Comparison of ENCODE assay signal across 8 cellular contexts in genomic region chr18:23585897-23586248, GRCh38. TPM values are rescaled to one million over a fixed set of nuclear protein-coding genes. Genes with fewer than 3 reads are reported as not detected.
DNase-seq lines count a peak whose midpoint lies in the region; ATAC-seq, FAIRE-seq and TF ChIP-seq lines count a peak whose summit lies in the region.

No MANE protein-coding gene starts in this region.

- 0% methylated on average over 12 of the region's 14 CpGs for WGBS in mammary epithelial cell (ENCODE audit: low coverage, missing lambda C conversion rate)

- intact Hi-C loops in mammary epithelial cell (cut with micrococcal nuclease), result loop anchor here (1.0 to 10.0 kb wide), 5 partner anchors 20 to 451 kb away; partner anchors contain the start of gene CABLES1
- intact Hi-C loops in left colon (cut with DNase I, micrococcal nuclease), result loop anchor here in 1 of 2 donors (5.0 kb wide), 1 partner anchor 74 kb away; no protein-coding TSS in a partner anchor

- H3K9ac ChIP-seq in mammary epithelial cell (ENCODE audit: insufficient read depth, low read length), result peak overlapping the region; percentile 100

- CTCF ChIA-PET in mammary epithelial cell (lab: Charles Lee; ENCODE audit: low non-redundant PET), result interaction anchor here (0.8 kb wide), 1 partner anchor 117 kb away, joined by 4 read pairs; no protein-coding TSS in a partner anchor

- H3K4me1 ChIP-seq in mammary epithelial cell (ENCODE audit: insufficient read depth, low read length), result peaks cover 43% of the 10 kb centered on the region
- H3K4me1 ChIP-seq in muscle layer of duodenum (ENCODE audit: control insufficient read depth in 1 of 2, insufficient read depth in 2 of 2, low read length in 2 of 2), result peaks cover 10 to 25% of the 10 kb centered on the region in 2 donors

- ATAC-seq in HG03460 (IDR thresholded peaks at IDR 0.05; ENCODE audit: unreplicated experiment) (peak; percentile 19), left lobe of liver (no peak), left colon (no peak)

- H3K9me3 ChIP-seq in mammary epithelial cell (replicated peaks; ENCODE audit: insufficient read depth, low read length), result no peaks in the 10 kb centered on the region
- H3K9me3 ChIP-seq in muscle layer of duodenum (ENCODE audit: control insufficient read depth in 1 of 2, low read length in 2 of 2), result no peaks in the 10 kb centered on the region

- TF ChIP-seq CTCF in mammary epithelial cell (conservative IDR thresholded peaks at IDR 0.05 in 1 of 2, IDR thresholded peaks at IDR 0.05 in 1 of 2; ENCODE audit: extremely low read depth in 1 of 2, insufficient read depth in 1 of 2, low read depth in 1 of 2, low read length in 2 of 2), result no peak

- peak overlapping the region; percentile 89 for H2AFZ ChIP-seq in mammary epithelial cell (ENCODE audit: low read depth, low read length)

- peak overlapping the region; percentile 92 for H3K4me3 ChIP-seq in GM08714 (ENCODE audit: low read length)
- H3K4me3 ChIP-seq in mammary epithelial cell (replicated peaks in 1 of 3; ENCODE audit: insufficient read depth in 1 of 3, low read depth in 2 of 3, low read length in 3 of 3), result peak overlapping the region; percentile 90 to 93 (median 91)
- peak overlapping the region; percentile 87 to 95 for H3K4me3 ChIP-seq in muscle layer of duodenum (ENCODE audit: low read depth in 1 of 2, low read length in 2 of 2)

- no TSS peak for BruUV-seq in mammary epithelial cell (replicated peaks; lab: Mats Ljungman, UMichigan)

- dilution Hi-C loops in mammary epithelial cell (cut with HindIII; ENCODE audit: low sequenced_read_pairs), result no loop called here

- H3K4me2 ChIP-seq in mammary epithelial cell (ENCODE audit: insufficient read depth, low read depth, low read length), result peak overlapping the region; percentile 78

- H3K27me3 ChIP-seq in mammary epithelial cell (ENCODE audit: insufficient read depth, low read length) (no peaks in the 10 kb centered on the region), muscle layer of duodenum (ENCODE audit: low read depth, low read length) (no peaks in the 10 kb centered on the region)

- in situ Hi-C loops in mammary epithelial cell (cut with MboI; ENCODE audit: low sequenced_read_pairs in 2 of 2), result no loop called here

- peaks cover 54% of the 10 kb centered on the region for H3K79me2 ChIP-seq in mammary epithelial cell (ENCODE audit: insufficient read depth, low read length)

- DNase-seq in mammary epithelial cell (no peak), cerebellar cortex (ENCODE audit: low spot score) (no peak), left lobe of liver (ENCODE audit: low spot score) (no peak), left colon (no peak), urothelium cell line (ENCODE audit: low spot score) (no peak)

- no peak for FAIRE-seq in urothelium cell line (lab: Jason Lieb, UNC)

- H3K36me3 ChIP-seq in mammary epithelial cell (ENCODE audit: insufficient read depth, low read length) (peaks cover 3% of the 10 kb centered on the region), muscle layer of duodenum (ENCODE audit: control insufficient read depth in 1 of 2, insufficient read depth in 2 of 2, low read length in 2 of 2) (peaks cover 0 to 4% of the 10 kb centered on the region in 2 donors)

- no peaks in the 10 kb centered on the region for H4K20me1 ChIP-seq in mammary epithelial cell (ENCODE audit: insufficient read depth, low read length)

- H3K27ac ChIP-seq in mammary epithelial cell (ENCODE audit: insufficient read depth, low read depth, low read length) (peak overlapping the region; percentile 99), muscle layer of duodenum (ENCODE audit: low read length) (peak overlapping the region; percentile 97)

RNA-seq across cellular contexts. Expression of gene NPC1, which starts 0.4 kb away (rescaled TPM):
- total RNA-seq in mammary epithelial cell (100 to 1,000 TPM in 1 of 2 donors, 10 to 100 TPM in 1; 83.4 to 104 TPM), left lobe of liver (13.3 TPM), left colon (10 to 100 TPM; 36.5 to 43.2 TPM)
- polyA plus RNA-seq in mammary epithelial cell, result 99.0 TPM
- polyA minus RNA-seq in mammary epithelial cell, result 370 TPM
